In genomic region chr6:5323979-5324378, GRCh38 we compare ENCODE assay signal across 1 cellular context.
TF ChIP-seq lines count a peak whose summit lies in the region.

No MANE protein-coding gene starts in this region.

TF ChIP-seq in H1, 55 proteins besides CTCF, POLR2A, EP300 and RAD21:
- no peak for TF ChIP-seq JUND (IDR thresholded peaks at IDR 0.05; ENCODE audit: low read length)
- peak; percentile 51; the same call in 1 of the 2 replicates for TF ChIP-seq KDM1A (IDR thresholded peaks at IDR 0.05; ENCODE audit: borderline replicate concordance, low read length)
